In the genomic region with DNA sequence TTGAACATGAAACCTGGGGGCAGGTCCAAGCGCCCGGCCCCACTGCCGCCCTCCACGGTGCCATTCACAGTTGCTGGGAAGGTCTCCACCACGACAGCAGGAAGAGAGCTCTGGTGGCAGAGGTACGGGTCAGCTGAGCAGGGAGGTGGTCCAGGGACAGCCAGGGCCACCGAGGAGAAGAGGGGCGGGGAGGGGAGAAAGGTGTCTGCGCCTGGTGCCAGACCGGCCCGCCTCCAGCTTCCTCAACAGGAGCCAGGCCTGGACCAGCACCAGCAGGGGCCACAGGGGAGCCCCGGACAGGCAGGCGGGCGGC, we compare ENCODE assay signal across 16 cellular contexts. TPM values are rescaled to one million over a fixed set of nuclear protein-coding genes. Genes with fewer than 3 reads are reported as not detected.
DNase-seq lines count a peak whose midpoint lies in the region; ATAC-seq and TF ChIP-seq lines count a peak whose summit lies in the region.
"Had no signal": no experiment of that assay in that cellular context is flagged by ENCODE, and none has a peak within 500 bp of the region (broad histone marks: within the 10 kb centered on the region; RNA-seq: fewer than 3 reads in every experiment).

No MANE protein-coding gene starts in this region.

- H3K27ac ChIP-seq in right cardiac atrium (ENCODE audit: low read length) (no peak overlapping the region), spleen (peak overlapping the region in 1 of 8 donors; percentile 13)
- H3K27ac ChIP-seq: heart right ventricle had no signal

- H3K27me3 ChIP-seq in right cardiac atrium (ENCODE audit: control insufficient read depth, insufficient read depth) (no peaks in the 10 kb centered on the region), spleen (replicated peaks in 1 of 7) (no peaks in the 10 kb centered on the region)
- H3K27me3 ChIP-seq: heart right ventricle, tibial nerve had no signal

- TF ChIP-seq CTCF in activated CD8-positive, alpha-beta T cell treated with anti-CD3 and anti-CD28 coated beads for 36 hours (IDR thresholded peaks at IDR 0.05): no peak
- no peak for TF ChIP-seq CTCF in GM13976 (IDR thresholded peaks at IDR 0.05; ENCODE audit: borderline replicate concordance, control extremely low read depth, extremely low read depth, insufficient read depth, missing control alignments)
- TF ChIP-seq CTCF in spleen (IDR thresholded peaks at IDR 0.05 in 8 of 11, conservative IDR thresholded peaks at IDR 0.05 in 3 of 11): no peak

- H3K27me3 Mint-ChIP-seq in activated CD8-positive, alpha-beta T cell treated with anti-CD3 and anti-CD28 coated beads, Interleukin-2, amount 10 ng/mL, durations not matched to agents 7 days and 5 days (ENCODE audit: low read depth): no peaks in the 10 kb centered on the region
- H3K27me3 Mint-ChIP-seq in activated CD8-positive, alpha-beta T cell treated with anti-CD3 and anti-CD28 coated beads for 36 hours: no peaks in the 10 kb centered on the region
- H3K27me3 Mint-ChIP-seq: naive thymus-derived CD4-positive, alpha-beta T cell; stimulated activated naive CD8-positive, alpha-beta T cell treated with anti-CD3 and anti-CD28 coated beads, Interleukin-15, amount 100 ng/mL, for 72 hours had no signal

- DNase-seq in activated CD8-positive, alpha-beta T cell treated with anti-CD3 and anti-CD28 coated beads, Interleukin-2, amount 10 ng/mL, durations not matched to agents 7 days and 5 days: no peak
- DNase-seq in activated CD8-positive, alpha-beta T cell treated with anti-CD3 and anti-CD28 coated beads for 36 hours: no peak
- DNase-seq in GM13976 (ENCODE audit: low spot score) (peak; percentile 37), right cardiac atrium (peak in 2 of 3 donors; percentile 34 to 62), spleen (peak; percentile 80), NCI-H526 treated with DMSO at 0.1 percent for 48 hours (lab: John Stamatoyannopoulos, UW) (no peak), T1000 (lab: John Stamatoyannopoulos, UW) (no peak), NCI-H82 treated with DMSO at 0.1 percent for 48 hours (lab: John Stamatoyannopoulos, UW; ENCODE audit: unreplicated experiment) (no peak)

- peak overlapping the region; percentile 15 for H3K27ac Mint-ChIP-seq in activated CD8-positive, alpha-beta T cell treated with anti-CD3 and anti-CD28 coated beads, Interleukin-2, amount 10 ng/mL, durations not matched to agents 7 days and 5 days
- no peak overlapping the region for H3K27ac Mint-ChIP-seq in activated CD8-positive, alpha-beta T cell treated with anti-CD3 and anti-CD28 coated beads for 36 hours
- H3K27ac Mint-ChIP-seq: activated T-cell treated with anti-CD3 and anti-CD28 coated beads, Interleukin-2, amount 50 U/mL, for 72 hours; GM23338 had no signal

- peaks cover 15% of the 10 kb centered on the region for H3K36me3 Mint-ChIP-seq in activated CD8-positive, alpha-beta T cell treated with anti-CD3 and anti-CD28 coated beads, Interleukin-2, amount 10 ng/mL, durations not matched to agents 7 days and 5 days (ENCODE audit: low read depth)
- peaks cover 6% of the 10 kb centered on the region for H3K36me3 Mint-ChIP-seq in activated CD8-positive, alpha-beta T cell treated with anti-CD3 and anti-CD28 coated beads for 36 hours (ENCODE audit: low read depth)
- H3K36me3 Mint-ChIP-seq: activated naive CD4-positive, alpha-beta T cell treated with anti-CD3 and anti-CD28 coated beads, Interleukin-2, amount 50 U/mL, for 72 hours had no signal

- H3K4me3 ChIP-seq in right cardiac atrium (ENCODE audit: low read length) (no peak overlapping the region), spleen (no peak overlapping the region)
- H3K4me3 ChIP-seq: GM23338, heart right ventricle, K562, tibial nerve had no signal

- H3K4me1 ChIP-seq in right cardiac atrium (ENCODE audit: control insufficient read depth, insufficient read depth, low read length) (no peaks in the 10 kb centered on the region), spleen (peaks cover 0 to 25% (median 12%) of the 10 kb centered on the region in 6 donors)

- H3K36me3 ChIP-seq in spleen: peaks cover 6 to 89% (median 25%) of the 10 kb centered on the region in 6 donors

- POLR2A ChIA-PET in activated CD8-positive, alpha-beta T cell treated with anti-CD3 and anti-CD28 coated beads, Interleukin-2, amount 10 ng/mL, durations not matched to agents 7 days and 5 days (lab: Charles Lee): no interaction called here
- POLR2A ChIA-PET in activated CD8-positive, alpha-beta T cell treated with anti-CD3 and anti-CD28 coated beads for 36 hours (lab: Charles Lee): interaction anchor here (0.8 kb wide), 1 partner anchor 21 kb away, joined by 3 read pairs; no protein-coding TSS in a partner anchor

- no peaks in the 10 kb centered on the region for H3K9me3 Mint-ChIP-seq in activated CD8-positive, alpha-beta T cell treated with anti-CD3 and anti-CD28 coated beads, Interleukin-2, amount 10 ng/mL, durations not matched to agents 7 days and 5 days (ENCODE audit: insufficient read depth)
- H3K9me3 Mint-ChIP-seq in activated CD8-positive, alpha-beta T cell treated with anti-CD3 and anti-CD28 coated beads for 36 hours: no peaks in the 10 kb centered on the region
- H3K9me3 Mint-ChIP-seq: activated naive CD4-positive, alpha-beta T cell treated with anti-CD3 and anti-CD28 coated beads, Interleukin-2, amount 50 U/mL, for 72 hours; activated T-cell treated with anti-CD3 and anti-CD28 coated beads, Interleukin-2, amount 50 U/mL, for 72 hours; GM23338; stimulated activated naive CD8-positive, alpha-beta T cell treated with anti-CD3 and anti-CD28 coated beads, Interleukin-15, amount 100 ng/mL, for 72 hours had no signal

- no peak for TF ChIP-seq POLR2A in spleen (IDR thresholded peaks at IDR 0.05)

- in situ Hi-C loops in GM13976 (cut with MboI; ENCODE audit: low sequenced_read_pairs, unreplicated experiment): no loop called here

- CTCF ChIA-PET in activated CD8-positive, alpha-beta T cell treated with anti-CD3 and anti-CD28 coated beads, Interleukin-2, amount 10 ng/mL, durations not matched to agents 7 days and 5 days (lab: Charles Lee): interaction anchor here (0.6 to 2.0 kb wide), 4 partner anchors 17 to 329 kb away, joined by 3 to 7 read pairs (median 4); no protein-coding TSS in a partner anchor
- CTCF ChIA-PET in activated CD8-positive, alpha-beta T cell treated with anti-CD3 and anti-CD28 coated beads for 36 hours (lab: Charles Lee): interaction anchor here (1.0 to 2.3 kb wide), 4 partner anchors 12 to 42 kb away, joined by 3 to 8 read pairs (median 7); no protein-coding TSS in a partner anchor

- peaks cover 4% of the 10 kb centered on the region for H3K4me1 Mint-ChIP-seq in activated CD8-positive, alpha-beta T cell treated with anti-CD3 and anti-CD28 coated beads, Interleukin-2, amount 10 ng/mL, durations not matched to agents 7 days and 5 days (ENCODE audit: low read depth)
- H3K4me1 Mint-ChIP-seq in activated CD8-positive, alpha-beta T cell treated with anti-CD3 and anti-CD28 coated beads for 36 hours (ENCODE audit: low read depth): peaks cover 2% of the 10 kb centered on the region

- 70% methylated on average over 14 of the region's 14 CpGs for WGBS in right cardiac atrium
- 80 to 85% (median 83%) methylated on average over 14 of the region's 14 CpGs for WGBS in spleen, 5 donors

- H3K9me3 ChIP-seq in right cardiac atrium (ENCODE audit: control insufficient read depth, low read length) (no peaks in the 10 kb centered on the region), spleen (no peaks in the 10 kb centered on the region)
- H3K9me3 ChIP-seq: heart right ventricle, tibial nerve had no signal

- no peak overlapping the region for H3K4me3 Mint-ChIP-seq in activated CD8-positive, alpha-beta T cell treated with anti-CD3 and anti-CD28 coated beads, Interleukin-2, amount 10 ng/mL, durations not matched to agents 7 days and 5 days
- H3K4me3 Mint-ChIP-seq in activated CD8-positive, alpha-beta T cell treated with anti-CD3 and anti-CD28 coated beads for 36 hours: no peak overlapping the region
- H3K4me3 Mint-ChIP-seq: activated T-cell treated with anti-CD3 and anti-CD28 coated beads, Interleukin-2, amount 50 U/mL, for 72 hours; GM23338; naive thymus-derived CD4-positive, alpha-beta T cell; stimulated activated naive CD8-positive, alpha-beta T cell treated with anti-CD3 and anti-CD28 coated beads, Interleukin-15, amount 100 ng/mL, for 72 hours had no signal

- ATAC-seq in activated CD8-positive, alpha-beta T cell treated with anti-CD3 and anti-CD28 coated beads, Interleukin-2, amount 10 ng/mL, durations not matched to agents 7 days and 5 days: no peak
- ATAC-seq in activated CD8-positive, alpha-beta T cell treated with anti-CD3 and anti-CD28 coated beads for 36 hours: no peak
- ATAC-seq in right cardiac atrium: peak in 1 of 2 donors; percentile 2

- intact Hi-C loops in activated CD8-positive, alpha-beta T cell treated with anti-CD3 and anti-CD28 coated beads for 36 hours (cut with micrococcal nuclease): no loop called here
- intact Hi-C loops in right cardiac atrium (cut with DNase I) (no loop called here), spleen (cut with DNase I; ENCODE audit: low total_unique reads) (no loop called here)

RNA-seq across cellular contexts. Expression of a gene that starts 56.2 kb away (rescaled TPM):
- 100 to 1,000 TPM; 125 to 127 TPM for total RNA-seq in activated CD8-positive, alpha-beta T cell treated with anti-CD3 and anti-CD28 coated beads, Interleukin-2, amount 10 ng/mL, durations not matched to agents 7 days and 5 days
- 100 to 1,000 TPM in 1 of 2 experiments, 10 to 100 TPM in 1; 95.2 to 102 TPM for total RNA-seq in activated CD8-positive, alpha-beta T cell treated with anti-CD3 and anti-CD28 coated beads for 36 hours
- total RNA-seq in right cardiac atrium: 10 to 100 TPM in 3 of 4 donors, 1 to 10 TPM in 1; 6.6 to 12.0 (median 10.4) TPM
- 5.9 TPM for polyA plus RNA-seq in right cardiac atrium
- 100 to 1,000 TPM in 2 of 7 donors, 10 to 100 TPM in 5; 60.0 to 123 (median 68.8) TPM for total RNA-seq in spleen
- polyA plus RNA-seq in spleen: 100 to 1,000 TPM in 1 of 3 donors, 10 to 100 TPM in 2; 57.2 to 106 (median 71.9) TPM

Comparison
In these comparisons a context has a peak if more than half of its experiments do, and no peak if none do; other contexts are left out.
1. DNase-seq: peak in GM13976 (single experiment), right cardiac atrium (2 of 3) and spleen (single experiment); none in activated CD8-positive, alpha-beta T cell treated with anti-CD3 and anti-CD28 coated beads, Interleukin-2, amount 10 ng/mL, durations not matched to agents 7 days and 5 days (single experiment), activated CD8-positive, alpha-beta T cell treated with anti-CD3 and anti-CD28 coated beads for 36 hours (single experiment), NCI-H526 treated with DMSO at 0.1 percent for 48 hours (single experiment), T1000 (single experiment) and NCI-H82 treated with DMSO at 0.1 percent for 48 hours (single experiment).
2. RNA of a gene that starts 56.2 kb away (total RNA-seq): 125 to 127 TPM in activated CD8-positive, alpha-beta T cell treated with anti-CD3 and anti-CD28 coated beads, Interleukin-2, amount 10 ng/mL, durations not matched to agents 7 days and 5 days, 95.2 to 102 TPM in activated CD8-positive, alpha-beta T cell treated with anti-CD3 and anti-CD28 coated beads for 36 hours and 60.0 to 123 TPM in spleen; 6.6 to 12.0 TPM in right cardiac atrium; every median in the first group is over 4 times any median in the second.